ENCODE assay signal across 18 cellular contexts in the genomic region with DNA sequence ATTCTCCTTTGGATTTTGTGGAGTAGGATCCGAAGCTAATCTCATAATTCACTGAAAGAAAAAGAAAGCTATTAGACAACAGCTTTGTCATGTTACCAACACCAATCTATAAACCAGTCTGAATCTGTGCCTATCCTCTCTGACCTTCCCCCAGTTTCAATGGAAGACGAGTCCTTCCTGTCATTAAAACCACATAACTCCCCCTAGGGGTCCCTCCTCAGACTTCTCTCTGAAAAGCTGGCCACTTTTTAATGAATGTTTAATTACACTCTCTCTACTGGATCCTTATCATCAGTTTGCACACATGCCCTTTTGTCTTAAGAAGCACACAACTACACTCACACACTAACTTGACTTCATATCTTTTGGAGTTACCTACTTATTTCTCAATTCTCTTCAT.
"Had no signal": no experiment of that assay in that cellular context is flagged by ENCODE, and none has a peak within 500 bp of the region (broad histone marks: within the 10 kb centered on the region; RNA-seq: fewer than 3 reads in every experiment).

No MANE protein-coding gene starts in this region.

- ATAC-seq: activated CD8-positive, alpha-beta T cell treated with anti-CD3 and anti-CD28 coated beads, Interleukin-2, amount 10 ng/mL, durations not matched to agents 7 days and 5 days; heart right ventricle; left ventricle myocardium superior; right cardiac atrium; stimulated activated naive CD8-positive, alpha-beta T cell treated with anti-CD3 and anti-CD28 coated beads, Interleukin-15, Interleukin-2, amounts not matched to agents 100 U/mL and 50 U/mL, for 24 hours had no signal

- H3K4me3 Mint-ChIP-seq: activated CD8-positive, alpha-beta T cell treated with anti-CD3 and anti-CD28 coated beads, Interleukin-2, amount 10 ng/mL, durations not matched to agents 7 days and 5 days; activated naive CD8-positive, alpha-beta T cell; activated T-helper 1 cell treated with anti-CD3 and anti-CD28 coated beads, Interleukin-12 subunit alpha, Interleukin-12 subunit beta, Interleukin-2, Interleukin-4 antibody, amounts not matched to agents 30 ng/mL and 10 ng/mL and 1 ng/mL, durations not matched to agents 14 hours and 24 hours and 36 hours; nephron; T-helper 2 cell treated with Interferon-gamma antibody and Interleukin-4, amounts not matched to agents 5 μg/mL and 100 μg/mL, for 36 hours had no signal

- H3K9ac ChIP-seq: parathyroid adenoma had no signal

- H3K4me1 Mint-ChIP-seq: nephron had no signal

- H3K79me2 ChIP-seq: parathyroid adenoma had no signal

- H3K27ac ChIP-seq: heart right ventricle, parathyroid adenoma, upper lobe of left lung, VCaP had no signal

- DNase-seq: activated CD4-positive, alpha-beta T cell treated with anti-CD3 and anti-CD28 coated beads for 1 hour; activated CD4-positive, alpha-beta T cell treated with anti-CD3 and anti-CD28 coated beads, Interleukin-2, amount 50 U/mL, for 1 hour; activated CD8-positive, alpha-beta T cell treated with anti-CD3 and anti-CD28 coated beads, Interleukin-2, amount 10 ng/mL, durations not matched to agents 7 days and 5 days; activated gamma-delta T cell treated with Interleukin-2 at 50 U/mL for 16 hours; amygdala; heart right ventricle; left ventricle myocardium superior; mammary epithelial cell; right cardiac atrium; stimulated activated CD4-positive, alpha-beta T cell treated with anti-CD3 and anti-CD28 coated beads, Interleukin-4, amount 100 ng/mL, for 4 hours; stimulated activated naive CD8-positive, alpha-beta T cell treated with anti-CD3 and anti-CD28 coated beads, Interleukin-15, Interleukin-2, amounts not matched to agents 100 U/mL and 50 U/mL, for 24 hours; upper lobe of left lung had no signal

- H3K36me3 ChIP-seq: heart right ventricle, upper lobe of left lung had no signal

- H3K9me3 Mint-ChIP-seq: activated T-helper 1 cell treated with anti-CD3 and anti-CD28 coated beads, Interleukin-12 subunit alpha, Interleukin-12 subunit beta, Interleukin-2, Interleukin-4 antibody, amounts not matched to agents 30 ng/mL and 10 ng/mL and 1 ng/mL, durations not matched to agents 14 hours and 24 hours and 36 hours; nephron; T-helper 2 cell treated with Interferon-gamma antibody and Interleukin-4, amounts not matched to agents 5 μg/mL and 100 μg/mL, for 36 hours had no signal

- H3K27ac Mint-ChIP-seq: activated CD8-positive, alpha-beta T cell treated with anti-CD3 and anti-CD28 coated beads, Interleukin-2, amount 10 ng/mL, durations not matched to agents 7 days and 5 days; activated naive CD8-positive, alpha-beta T cell; activated T-helper 1 cell treated with anti-CD3 and anti-CD28 coated beads, Interleukin-12 subunit alpha, Interleukin-12 subunit beta, Interleukin-2, Interleukin-4 antibody, amounts not matched to agents 30 ng/mL and 10 ng/mL and 1 ng/mL, durations not matched to agents 14 hours and 24 hours and 36 hours; nephron; T-helper 2 cell treated with Interferon-gamma antibody and Interleukin-4, amounts not matched to agents 5 μg/mL and 100 μg/mL, for 36 hours had no signal

- H3K4me1 ChIP-seq: heart right ventricle, parathyroid adenoma, upper lobe of left lung had no signal

- H2AFZ ChIP-seq: parathyroid adenoma had no signal

- H3K27me3 ChIP-seq: heart right ventricle, upper lobe of left lung had no signal

- H3K4me3 ChIP-seq: heart right ventricle, upper lobe of left lung had no signal

- H3K36me3 Mint-ChIP-seq: activated naive CD8-positive, alpha-beta T cell had no signal

- H3K9me3 ChIP-seq: upper lobe of left lung had no signal
